In the genomic region with DNA sequence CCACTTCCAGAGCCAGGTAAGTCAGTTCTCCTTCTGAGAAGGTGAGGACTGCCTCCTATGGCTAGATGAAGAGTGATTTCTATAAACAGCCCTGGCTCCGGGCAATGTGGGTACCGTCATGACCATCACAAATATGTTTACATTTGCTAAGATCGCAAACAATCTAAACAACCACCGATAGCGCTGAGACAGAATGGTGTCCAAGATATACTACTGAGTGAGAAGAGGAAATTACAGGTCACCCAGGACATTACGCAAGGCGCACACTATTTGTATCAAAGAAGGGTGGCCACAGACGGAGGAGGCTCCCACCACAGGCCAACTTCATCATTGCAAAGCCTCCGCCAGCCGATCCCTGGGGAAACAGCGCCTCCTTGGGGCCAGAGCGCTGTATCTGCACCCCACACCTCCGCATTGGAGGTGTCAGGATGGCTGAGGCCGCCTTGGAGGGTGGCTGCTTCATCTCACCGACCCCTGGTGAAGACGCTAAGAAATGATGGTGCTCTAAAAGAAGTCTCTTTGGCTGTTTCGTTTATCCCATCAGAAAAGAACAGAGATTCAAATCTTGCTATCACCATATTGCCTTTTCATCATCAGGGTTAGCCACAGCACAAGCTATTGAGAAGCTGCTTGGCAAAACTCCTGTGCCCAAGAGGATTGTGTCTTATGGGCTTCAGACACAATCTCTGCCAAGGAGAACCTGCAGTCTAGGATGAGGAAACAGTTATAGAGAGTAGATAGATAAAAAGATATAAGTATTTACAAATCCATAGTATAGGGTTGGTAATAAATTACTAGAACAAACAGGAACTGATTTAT, we compare ENCODE assay signal across 8 cellular contexts. TPM values are rescaled to one million over a fixed set of nuclear protein-coding genes. Genes with fewer than 3 reads are reported as not detected.
A peak's percentile ranks its signal among the peaks of the same experiment; 100 is the strongest.
DNase-seq lines count a peak whose midpoint lies in the region; ATAC-seq and TF ChIP-seq lines count a peak whose summit lies in the region.

No MANE protein-coding gene starts in this region.

- no peaks in the 10 kb centered on the region for H3K27me3 Mint-ChIP-seq in GM23338 (ENCODE audit: insufficient read depth, low read depth, poor library complexity)
- peaks cover 5% of the 10 kb centered on the region for H3K27me3 Mint-ChIP-seq in activated T-helper 1 cell treated with anti-CD3 and anti-CD28 coated beads, Interleukin-12 subunit alpha, Interleukin-12 subunit beta, Interleukin-2, Interleukin-4 antibody, amounts not matched to agents 30 ng/mL and 10 ng/mL and 1 ng/mL, durations not matched to agents 14 hours and 24 hours and 36 hours (ENCODE audit: insufficient read depth)

- intact Hi-C loops in activated T-helper 1 cell treated with anti-CD3 and anti-CD28 coated beads, Interleukin-12 subunit alpha, Interleukin-12 subunit beta, Interleukin-2, Interleukin-4 antibody, amounts not matched to agents 30 ng/mL and 10 ng/mL and 1 ng/mL, durations not matched to agents 14 hours and 24 hours and 36 hours (cut with micrococcal nuclease) = loop anchor here (1.0 kb wide), 1 partner anchor 154 kb away; no protein-coding TSS in a partner anchor
- intact Hi-C loops in heart left ventricle (cut with DNase I) = no loop called here

- H3K4me3 ChIP-seq in AG09309 (ENCODE audit: control insufficient read depth, low read depth, low read length) (no peak overlapping the region), GM23338 (no peak overlapping the region), Peyer's patch (no peak overlapping the region), heart left ventricle (no peak overlapping the region)

- H3K27ac Mint-ChIP-seq in GM23338 = no peak overlapping the region
- H3K27ac Mint-ChIP-seq in activated T-helper 1 cell treated with anti-CD3 and anti-CD28 coated beads, Interleukin-12 subunit alpha, Interleukin-12 subunit beta, Interleukin-2, Interleukin-4 antibody, amounts not matched to agents 30 ng/mL and 10 ng/mL and 1 ng/mL, durations not matched to agents 14 hours and 24 hours and 36 hours = no peak overlapping the region

- H3K36me3 ChIP-seq in GM23338 (ENCODE audit: insufficient read depth) (no peaks in the 10 kb centered on the region), Peyer's patch (no peaks in the 10 kb centered on the region), heart left ventricle (no peaks in the 10 kb centered on the region)

- H3K4me1 Mint-ChIP-seq in GM23338 = peaks cover 10% of the 10 kb centered on the region
- peaks cover 13% of the 10 kb centered on the region for H3K4me1 Mint-ChIP-seq in activated T-helper 1 cell treated with anti-CD3 and anti-CD28 coated beads, Interleukin-12 subunit alpha, Interleukin-12 subunit beta, Interleukin-2, Interleukin-4 antibody, amounts not matched to agents 30 ng/mL and 10 ng/mL and 1 ng/mL, durations not matched to agents 14 hours and 24 hours and 36 hours (ENCODE audit: low read depth)

- H3K4me1 ChIP-seq in GM23338 (ENCODE audit: insufficient read depth) (peaks cover 4% of the 10 kb centered on the region), Peyer's patch (no peaks in the 10 kb centered on the region), heart left ventricle (peaks cover 0 to 6% (median 0%) of the 10 kb centered on the region in 12 donors)

- no peaks in the 10 kb centered on the region for H3F3A ChIP-seq in GM23338 (replicated peaks; ENCODE audit: low read depth)

- peak overlapping the region; percentile 13; the same call in 1 of the 3 replicates for H3K4me3 Mint-ChIP-seq in GM23338
- H3K4me3 Mint-ChIP-seq in activated T-helper 1 cell treated with anti-CD3 and anti-CD28 coated beads, Interleukin-12 subunit alpha, Interleukin-12 subunit beta, Interleukin-2, Interleukin-4 antibody, amounts not matched to agents 30 ng/mL and 10 ng/mL and 1 ng/mL, durations not matched to agents 14 hours and 24 hours and 36 hours = no peak overlapping the region

- peak; percentile 99 for ATAC-seq in GM23338
- peak in 1 of 4 donors; percentile 67 for ATAC-seq in heart left ventricle
- ATAC-seq in GM18907 (IDR thresholded peaks at IDR 0.05; ENCODE audit: unreplicated experiment) = no peak
- no peak for ATAC-seq in GM18519 (IDR thresholded peaks at IDR 0.05; ENCODE audit: low FRiP score, unreplicated experiment)

- H3K9me3 ChIP-seq in Peyer's patch (no peaks in the 10 kb centered on the region), heart left ventricle (no peaks in the 10 kb centered on the region)

- H3K79me2 ChIP-seq in GM23338 (replicated peaks; ENCODE audit: insufficient read depth) = no peaks in the 10 kb centered on the region

- TF ChIP-seq CTCF in AG09309 (IDR thresholded peaks at IDR 0.05; ENCODE audit: control insufficient read depth, insufficient read depth, low read depth, low read length, missing control alignments) (peak; percentile 63), GM23338 (conservative IDR thresholded peaks at IDR 0.05; ENCODE audit: low read depth in 2 of 2) (peak; percentile 93 to 99), Peyer's patch (IDR thresholded peaks at IDR 0.05) (peak in 5 of 6 experiments; percentile 8 to 48 (median 42)), heart left ventricle (IDR thresholded peaks at IDR 0.05) (peak in 10 of 12 donors; percentile 19 to 72 (median 41))

- H4K20me1 ChIP-seq in GM23338 (replicated peaks; ENCODE audit: insufficient read depth) = no peaks in the 10 kb centered on the region

- no peak overlapping the region for H3K27ac ChIP-seq in GM23338 (ENCODE audit: low read depth)
- no peak overlapping the region for H3K27ac ChIP-seq in Peyer's patch
- H3K27ac ChIP-seq in heart left ventricle = no peak overlapping the region

- DNase-seq in AG09309 (ENCODE audit: low read depth) = no peak
- peak; percentile 85 for DNase-seq in GM23338 (ENCODE audit: low spot score)
- peak; percentile 23 to 56 (median 55) for DNase-seq in Peyer's patch
- DNase-seq in activated T-helper 1 cell treated with anti-CD3 and anti-CD28 coated beads, Interleukin-12 subunit alpha, Interleukin-12 subunit beta, Interleukin-2, Interleukin-4 antibody, amounts not matched to agents 30 ng/mL and 10 ng/mL and 1 ng/mL, durations not matched to agents 14 hours and 24 hours and 36 hours (ENCODE audit: low spot score) = peak; percentile 35
- peak in 3 of 5 donors; percentile 23 to 75 (median 42) for DNase-seq in heart left ventricle
- peak; percentile 81 for DNase-seq in stimulated activated CD4-positive, alpha-beta T cell treated with anti-CD3 and anti-CD28 coated beads, Interleukin-15, amount 100 ng/mL, for 24 hours

- no peaks in the 10 kb centered on the region for H3K9me2 ChIP-seq in GM23338 (ENCODE audit: insufficient read depth)

- no peak overlapping the region for H3K4me2 ChIP-seq in GM23338

- no peak for TF ChIP-seq POLR2A in Peyer's patch (IDR thresholded peaks at IDR 0.05)
- TF ChIP-seq POLR2A in heart left ventricle (IDR thresholded peaks at IDR 0.05) = no peak

- 27 to 40% (median 32%) methylated on average over 13 to 17 of the region's 17 CpGs for WGBS in heart left ventricle, 4 donors

- H3K27me3 ChIP-seq in GM23338 (ENCODE audit: insufficient read depth) (no peaks in the 10 kb centered on the region), Peyer's patch (no peaks in the 10 kb centered on the region), heart left ventricle (peaks cover 0 to 12% (median 0%) of the 10 kb centered on the region in 9 donors)

- peak overlapping the region; percentile 84; the same call in 1 of the 2 replicates for H2AFZ ChIP-seq in GM23338

- no peaks in the 10 kb centered on the region for H3K9me3 Mint-ChIP-seq in GM23338
- no peaks in the 10 kb centered on the region for H3K9me3 Mint-ChIP-seq in activated T-helper 1 cell treated with anti-CD3 and anti-CD28 coated beads, Interleukin-12 subunit alpha, Interleukin-12 subunit beta, Interleukin-2, Interleukin-4 antibody, amounts not matched to agents 30 ng/mL and 10 ng/mL and 1 ng/mL, durations not matched to agents 14 hours and 24 hours and 36 hours

- H3K36me3 Mint-ChIP-seq in GM23338 (ENCODE audit: low read depth) = no peaks in the 10 kb centered on the region
- no peaks in the 10 kb centered on the region for H3K36me3 Mint-ChIP-seq in activated T-helper 1 cell treated with anti-CD3 and anti-CD28 coated beads, Interleukin-12 subunit alpha, Interleukin-12 subunit beta, Interleukin-2, Interleukin-4 antibody, amounts not matched to agents 30 ng/mL and 10 ng/mL and 1 ng/mL, durations not matched to agents 14 hours and 24 hours and 36 hours (ENCODE audit: low read depth)

TF ChIP-seq in GM23338, 12 proteins besides CTCF, POLR2A, EP300 and RAD21:
- TF ChIP-seq CREB1 (CRISPR knock-in tag; IDR thresholded peaks at IDR 0.05; ENCODE audit: low read depth) (peak; percentile 54), EZH2phosphoT487 (IDR thresholded peaks at IDR 0.05; ENCODE audit: unreplicated experiment) (no peak), POLR2AphosphoS5 (IDR thresholded peaks at IDR 0.05; ENCODE audit: low read depth) (no peak)
TF ChIP-seq in GM23338: peak in this region for 1.

RNA-seq across cellular contexts. Expression of a gene that starts 12.3 kb away (rescaled TPM):
- total RNA-seq in GM23338 (2014; rRNA removed; shearing (Covaris generic)) = 32.9 and 38.4 TPM in 2 replicates
- 48.5 and 50.3 TPM in 2 replicates for polyA plus RNA-seq in GM23338 (2016; fragmentation: Nextera tagmentation; extraction: Ambion mirVana)
- 10 to 100 TPM; 26.0 to 57.8 (median 29.8) TPM for total RNA-seq in Peyer's patch
- 4.8 and 5.7 TPM in 2 replicates for total RNA-seq in activated T-helper 1 cell treated with anti-CD3 and anti-CD28 coated beads, Interleukin-12 subunit alpha, Interleukin-12 subunit beta, Interleukin-2, Interleukin-4 antibody, amounts not matched to agents 30 ng/mL and 10 ng/mL and 1 ng/mL, durations not matched to agents 14 hours and 24 hours and 36 hours
- total RNA-seq in heart left ventricle = 10 to 100 TPM in 1 of 9 donors, 1 to 10 TPM in 8; 1.4 to 13.2 (median 3.2) TPM
- 1 to 10 TPM; 1.9 to 6.2 TPM for polyA plus RNA-seq in heart left ventricle

RNA-seq across cellular contexts. Expression of a gene that starts 26.1 kb away (rescaled TPM):
- total RNA-seq in GM23338 (2014; rRNA removed; shearing (Covaris generic)) = not detected in 2 replicates
- polyA plus RNA-seq in GM23338 (2016; fragmentation: Nextera tagmentation; extraction: Ambion mirVana) = not detected in 2 replicates
- not detected for total RNA-seq in Peyer's patch
- total RNA-seq in activated T-helper 1 cell treated with anti-CD3 and anti-CD28 coated beads, Interleukin-12 subunit alpha, Interleukin-12 subunit beta, Interleukin-2, Interleukin-4 antibody, amounts not matched to agents 30 ng/mL and 10 ng/mL and 1 ng/mL, durations not matched to agents 14 hours and 24 hours and 36 hours = not detected in 2 replicates
- not detected for total RNA-seq in heart left ventricle
- not detected for polyA plus RNA-seq in heart left ventricle

RNA-seq across cellular contexts. Expression of a gene that starts 55.0 kb away (rescaled TPM):
- not detected in 2 replicates for total RNA-seq in GM23338 (2014; rRNA removed; shearing (Covaris generic))
- polyA plus RNA-seq in GM23338 (2016; fragmentation: Nextera tagmentation; extraction: Ambion mirVana) (not detected in 2 replicates), heart left ventricle (not detected)
- total RNA-seq in Peyer's patch (not detected), heart left ventricle (not detected)
- total RNA-seq in activated T-helper 1 cell treated with anti-CD3 and anti-CD28 coated beads, Interleukin-12 subunit alpha, Interleukin-12 subunit beta, Interleukin-2, Interleukin-4 antibody, amounts not matched to agents 30 ng/mL and 10 ng/mL and 1 ng/mL, durations not matched to agents 14 hours and 24 hours and 36 hours = not detected in 2 replicates

Comparison
In these comparisons a context has a peak if more than half of its experiments do, and no peak if none do; other contexts are left out.
1. CTCF ChIP-seq: peak in every context shown above with its lines; median percentile 96 in GM23338; 63 in AG09309; 42 in Peyer's patch; 41 in heart left ventricle.